ENCODE assay signal across 1 cellular context in the genomic region with DNA sequence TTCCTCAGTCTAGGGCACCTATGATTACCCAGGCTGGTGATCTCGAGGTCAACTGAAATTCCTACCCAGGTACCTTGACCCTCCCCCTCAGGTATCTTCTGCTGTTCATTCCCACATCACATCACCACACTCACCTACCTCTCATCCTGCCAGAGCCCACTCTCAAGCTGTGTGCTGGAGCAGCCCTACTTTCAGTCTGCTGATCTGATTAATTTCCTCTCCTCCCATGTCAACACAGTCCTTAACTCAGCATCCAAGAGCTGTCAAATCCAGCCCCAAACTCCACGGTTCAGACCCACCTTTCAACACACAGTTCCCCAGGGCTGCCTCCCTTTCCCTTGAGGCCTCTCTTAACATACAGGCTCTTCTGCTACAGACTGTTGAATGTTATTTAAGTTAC.
TF ChIP-seq lines count a peak whose summit lies in the region.

No MANE protein-coding gene starts in this region.

TF ChIP-seq in SK-N-SH treated with all-trans-retinoic acid at 6 μM for 48 hours, 23 proteins besides CTCF, POLR2A, EP300 and RAD21 (continued from another document):
- TF ChIP-seq, protein P1, sequence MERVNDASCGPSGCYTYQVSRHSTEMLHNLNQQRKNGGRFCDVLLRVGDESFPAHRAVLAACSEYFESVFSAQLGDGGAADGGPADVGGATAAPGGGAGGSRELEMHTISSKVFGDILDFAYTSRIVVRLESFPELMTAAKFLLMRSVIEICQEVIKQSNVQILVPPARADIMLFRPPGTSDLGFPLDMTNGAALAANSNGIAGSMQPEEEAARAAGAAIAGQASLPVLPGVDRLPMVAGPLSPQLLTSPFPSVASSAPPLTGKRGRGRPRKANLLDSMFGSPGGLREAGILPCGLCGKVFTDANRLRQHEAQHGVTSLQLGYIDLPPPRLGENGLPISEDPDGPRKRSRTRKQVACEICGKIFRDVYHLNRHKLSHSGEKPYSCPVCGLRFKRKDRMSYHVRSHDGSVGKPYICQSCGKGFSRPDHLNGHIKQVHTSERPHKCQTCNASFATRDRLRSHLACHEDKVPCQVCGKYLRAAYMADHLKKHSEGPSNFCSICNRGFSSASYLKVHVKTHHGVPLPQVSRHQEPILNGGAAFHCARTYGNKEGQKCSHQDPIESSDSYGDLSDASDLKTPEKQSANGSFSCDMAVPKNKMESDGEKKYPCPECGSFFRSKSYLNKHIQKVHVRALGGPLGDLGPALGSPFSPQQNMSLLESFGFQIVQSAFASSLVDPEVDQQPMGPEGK (CRISPR knock-in tag; IDR thresholded peaks at IDR 0.05; ENCODE audit: borderline replicate concordance): no peak
- TF ChIP-seq ISL1 (CRISPR knock-in tag; IDR thresholded peaks at IDR 0.05): no peak
